ENCODE assay signal across 1 cellular context in the genomic region with DNA sequence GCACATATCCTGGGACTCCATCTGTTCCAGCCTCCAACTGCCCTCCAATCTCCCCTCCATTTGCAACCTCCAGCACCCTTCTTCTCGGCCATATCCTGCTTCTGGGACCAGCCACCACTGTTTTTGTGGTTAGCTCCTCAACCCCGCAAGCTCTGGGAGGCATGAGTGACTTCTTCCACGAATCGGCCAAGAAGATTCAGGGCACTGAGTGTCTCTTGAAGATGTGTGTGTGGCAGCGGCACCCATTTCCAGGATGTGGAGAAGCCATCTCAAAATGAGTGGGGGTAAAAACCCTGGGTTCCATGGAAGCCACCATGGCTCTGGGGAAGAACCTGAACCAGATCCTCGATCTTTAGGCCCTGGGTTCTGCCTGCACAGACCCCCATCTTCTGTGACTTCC.
TF ChIP-seq lines count a peak whose summit lies in the region.

No MANE protein-coding gene starts in this region.

TF ChIP-seq in GM23338, 12 proteins besides CTCF, POLR2A, EP300 and RAD21 (continued from another document):
- TF ChIP-seq, protein P1, sequence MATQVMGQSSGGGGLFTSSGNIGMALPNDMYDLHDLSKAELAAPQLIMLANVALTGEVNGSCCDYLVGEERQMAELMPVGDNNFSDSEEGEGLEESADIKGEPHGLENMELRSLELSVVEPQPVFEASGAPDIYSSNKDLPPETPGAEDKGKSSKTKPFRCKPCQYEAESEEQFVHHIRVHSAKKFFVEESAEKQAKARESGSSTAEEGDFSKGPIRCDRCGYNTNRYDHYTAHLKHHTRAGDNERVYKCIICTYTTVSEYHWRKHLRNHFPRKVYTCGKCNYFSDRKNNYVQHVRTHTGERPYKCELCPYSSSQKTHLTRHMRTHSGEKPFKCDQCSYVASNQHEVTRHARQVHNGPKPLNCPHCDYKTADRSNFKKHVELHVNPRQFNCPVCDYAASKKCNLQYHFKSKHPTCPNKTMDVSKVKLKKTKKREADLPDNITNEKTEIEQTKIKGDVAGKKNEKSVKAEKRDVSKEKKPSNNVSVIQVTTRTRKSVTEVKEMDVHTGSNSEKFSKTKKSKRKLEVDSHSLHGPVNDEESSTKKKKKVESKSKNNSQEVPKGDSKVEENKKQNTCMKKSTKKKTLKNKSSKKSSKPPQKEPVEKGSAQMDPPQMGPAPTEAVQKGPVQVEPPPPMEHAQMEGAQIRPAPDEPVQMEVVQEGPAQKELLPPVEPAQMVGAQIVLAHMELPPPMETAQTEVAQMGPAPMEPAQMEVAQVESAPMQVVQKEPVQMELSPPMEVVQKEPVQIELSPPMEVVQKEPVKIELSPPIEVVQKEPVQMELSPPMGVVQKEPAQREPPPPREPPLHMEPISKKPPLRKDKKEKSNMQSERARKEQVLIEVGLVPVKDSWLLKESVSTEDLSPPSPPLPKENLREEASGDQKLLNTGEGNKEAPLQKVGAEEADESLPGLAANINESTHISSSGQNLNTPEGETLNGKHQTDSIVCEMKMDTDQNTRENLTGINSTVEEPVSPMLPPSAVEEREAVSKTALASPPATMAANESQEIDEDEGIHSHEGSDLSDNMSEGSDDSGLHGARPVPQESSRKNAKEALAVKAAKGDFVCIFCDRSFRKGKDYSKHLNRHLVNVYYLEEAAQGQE (IDR thresholded peaks at IDR 0.05; ENCODE audit: unreplicated experiment) = no peak
- TF ChIP-seq EZH2phosphoT487 (IDR thresholded peaks at IDR 0.05; ENCODE audit: unreplicated experiment) (no peak), JUNB (IDR thresholded peaks at IDR 0.05; ENCODE audit: unreplicated experiment) (no peak), EZH2 (IDR thresholded peaks at IDR 0.05; ENCODE audit: low read depth, unreplicated experiment) (no peak), POLR2AphosphoS5 (IDR thresholded peaks at IDR 0.05; ENCODE audit: low read depth) (no peak)
- TF ChIP-seq, protein P2, sequence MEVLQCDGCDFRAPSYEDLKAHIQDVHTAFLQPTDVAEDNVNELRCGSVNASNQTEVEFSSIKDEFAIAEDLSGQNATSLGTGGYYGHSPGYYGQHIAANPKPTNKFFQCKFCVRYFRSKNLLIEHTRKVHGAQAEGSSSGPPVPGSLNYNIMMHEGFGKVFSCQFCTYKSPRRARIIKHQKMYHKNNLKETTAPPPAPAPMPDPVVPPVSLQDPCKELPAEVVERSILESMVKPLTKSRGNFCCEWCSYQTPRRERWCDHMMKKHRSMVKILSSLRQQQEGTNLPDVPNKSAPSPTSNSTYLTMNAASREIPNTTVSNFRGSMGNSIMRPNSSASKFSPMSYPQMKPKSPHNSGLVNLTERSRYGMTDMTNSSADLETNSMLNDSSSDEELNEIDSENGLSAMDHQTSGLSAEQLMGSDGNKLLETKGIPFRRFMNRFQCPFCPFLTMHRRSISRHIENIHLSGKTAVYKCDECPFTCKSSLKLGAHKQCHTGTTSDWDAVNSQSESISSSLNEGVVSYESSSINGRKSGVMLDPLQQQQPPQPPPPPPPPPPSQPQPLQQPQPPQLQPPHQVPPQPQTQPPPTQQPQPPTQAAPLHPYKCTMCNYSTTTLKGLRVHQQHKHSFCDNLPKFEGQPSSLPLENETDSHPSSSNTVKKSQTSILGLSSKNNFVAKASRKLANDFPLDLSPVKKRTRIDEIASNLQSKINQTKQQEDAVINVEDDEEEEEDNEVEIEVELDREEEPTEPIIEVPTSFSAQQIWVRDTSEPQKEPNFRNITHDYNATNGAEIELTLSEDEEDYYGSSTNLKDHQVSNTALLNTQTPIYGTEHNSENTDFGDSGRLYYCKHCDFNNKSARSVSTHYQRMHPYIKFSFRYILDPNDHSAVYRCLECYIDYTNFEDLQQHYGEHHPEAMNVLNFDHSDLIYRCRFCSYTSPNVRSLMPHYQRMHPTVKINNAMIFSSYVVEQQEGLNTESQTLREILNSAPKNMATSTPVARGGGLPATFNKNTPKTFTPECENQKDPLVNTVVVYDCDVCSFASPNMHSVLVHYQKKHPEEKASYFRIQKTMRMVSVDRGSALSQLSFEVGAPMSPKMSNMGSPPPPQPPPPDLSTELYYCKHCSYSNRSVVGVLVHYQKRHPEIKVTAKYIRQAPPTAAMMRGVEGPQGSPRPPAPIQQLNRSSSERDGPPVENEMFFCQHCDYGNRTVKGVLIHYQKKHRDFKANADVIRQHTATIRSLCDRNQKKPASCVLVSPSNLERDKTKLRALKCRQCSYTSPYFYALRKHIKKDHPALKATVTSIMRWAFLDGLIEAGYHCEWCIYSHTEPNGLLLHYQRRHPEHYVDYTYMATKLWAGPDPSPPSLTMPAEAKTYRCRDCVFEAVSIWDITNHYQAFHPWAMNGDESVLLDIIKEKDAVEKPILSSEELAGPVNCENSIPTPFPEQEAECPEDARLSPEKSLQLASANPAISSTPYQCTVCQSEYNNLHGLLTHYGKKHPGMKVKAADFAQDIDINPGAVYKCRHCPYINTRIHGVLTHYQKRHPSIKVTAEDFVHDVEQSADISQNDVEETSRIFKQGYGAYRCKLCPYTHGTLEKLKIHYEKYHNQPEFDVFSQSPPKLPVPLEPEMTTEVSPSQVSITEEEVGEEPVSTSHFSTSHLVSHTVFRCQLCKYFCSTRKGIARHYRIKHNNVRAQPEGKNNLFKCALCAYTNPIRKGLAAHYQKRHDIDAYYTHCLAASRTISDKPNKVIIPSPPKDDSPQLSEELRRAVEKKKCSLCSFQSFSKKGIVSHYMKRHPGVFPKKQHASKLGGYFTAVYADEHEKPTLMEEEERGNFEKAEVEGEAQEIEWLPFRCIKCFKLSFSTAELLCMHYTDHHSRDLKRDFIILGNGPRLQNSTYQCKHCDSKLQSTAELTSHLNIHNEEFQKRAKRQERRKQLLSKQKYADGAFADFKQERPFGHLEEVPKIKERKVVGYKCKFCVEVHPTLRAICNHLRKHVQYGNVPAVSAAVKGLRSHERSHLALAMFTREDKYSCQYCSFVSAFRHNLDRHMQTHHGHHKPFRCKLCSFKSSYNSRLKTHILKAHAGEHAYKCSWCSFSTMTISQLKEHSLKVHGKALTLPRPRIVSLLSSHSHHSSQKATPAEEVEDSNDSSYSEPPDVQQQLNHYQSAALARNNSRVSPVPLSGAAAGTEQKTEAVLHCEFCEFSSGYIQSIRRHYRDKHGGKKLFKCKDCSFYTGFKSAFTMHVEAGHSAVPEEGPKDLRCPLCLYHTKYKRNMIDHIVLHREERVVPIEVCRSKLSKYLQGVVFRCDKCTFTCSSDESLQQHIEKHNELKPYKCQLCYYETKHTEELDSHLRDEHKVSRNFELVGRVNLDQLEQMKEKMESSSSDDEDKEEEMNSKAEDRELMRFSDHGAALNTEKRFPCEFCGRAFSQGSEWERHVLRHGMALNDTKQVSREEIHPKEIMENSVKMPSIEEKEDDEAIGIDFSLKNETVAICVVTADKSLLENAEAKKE (CRISPR knock-in tag; IDR thresholded peaks at IDR 0.05) = no peak
